8 cellular contexts compared by ENCODE assay signal in genomic region chr14:106268013-106268727, GRCh38.
DNase-seq lines count a peak whose midpoint lies in the region; ATAC-seq lines count a peak whose summit lies in the region.

No MANE protein-coding gene starts in this region.

- DNase-seq in COR-L47 (lab: John Stamatoyannopoulos, UW): peak; percentile 42
- peak; percentile 36 for DNase-seq in NCI-H1694 (lab: John Stamatoyannopoulos, UW)
- DNase-seq in activated CD8-positive, alpha-beta memory T cell treated with anti-CD3 and anti-CD28 coated beads, Interleukin-2, amount 50 U/mL, for 4 hours: peak; percentile 77
- peak; percentile 93 for DNase-seq in stimulated activated CD4-positive, alpha-beta T cell treated with anti-CD3 and anti-CD28 coated beads, Interleukin-15, amount 100 ng/mL, for 24 hours
- no peak for DNase-seq in LoVo (ENCODE audit: low spot score)

- ATAC-seq in HG02840 (IDR thresholded peaks at IDR 0.05; ENCODE audit: low FRiP score, unreplicated experiment) (no peak), HG03460 (IDR thresholded peaks at IDR 0.05; ENCODE audit: unreplicated experiment) (no peak), HG03095 (IDR thresholded peaks at IDR 0.05; ENCODE audit: unreplicated experiment) (no peak)
